29 cellular contexts compared by ENCODE assay signal in the genomic region with DNA sequence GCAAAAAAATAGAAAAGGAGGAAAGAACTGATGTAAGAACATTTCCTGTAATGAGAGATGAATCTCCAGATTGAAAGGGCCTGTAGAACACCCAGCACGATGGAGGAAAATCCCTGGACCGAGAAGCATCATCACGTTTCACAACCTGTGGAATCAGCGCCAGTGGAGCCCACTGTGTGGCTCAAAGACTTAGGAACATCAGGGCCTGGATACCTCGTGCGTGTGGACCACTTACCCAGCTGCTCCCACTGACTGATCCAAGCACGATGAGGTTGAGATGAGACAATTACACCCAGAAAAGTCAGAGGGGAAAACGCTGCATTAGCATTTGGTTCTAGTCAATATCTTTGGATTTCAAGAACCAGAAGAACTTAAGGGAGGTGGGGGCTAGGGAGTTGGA.
"Had no signal": no experiment of that assay in that cellular context is flagged by ENCODE, and none has a peak within 500 bp of the region (broad histone marks: within the 10 kb centered on the region; RNA-seq: fewer than 3 reads in every experiment).

No MANE protein-coding gene starts in this region.

- H3K4me1 ChIP-seq: neural progenitor cell, pancreas, psoas muscle, sigmoid colon, suprapubic skin, testis, tibial artery, transverse colon, upper lobe of right lung, uterus had no signal

- H3K36me3 Mint-ChIP-seq: natural killer cell; neural progenitor cell; stimulated activated memory B cell treated with anti-CD40 and anti-IgM and Interleukin-4, amounts not matched to agents 10 μg/mL and 1 μg/mL and 100 μg/mL, for 72 hours; type B pancreatic cell had no signal

- H3K4me1 Mint-ChIP-seq: natural killer cell; nephron; neural progenitor cell; stimulated activated naive CD8-positive, alpha-beta T cell treated with anti-CD3 and anti-CD28 coated beads, Interleukin-15, amount 100 ng/mL, for 72 hours had no signal

- H3K27ac ChIP-seq: neural progenitor cell, pancreas, psoas muscle, right lobe of liver, sigmoid colon, suprapubic skin, testis, tibial artery, transverse colon, upper lobe of right lung, uterus had no signal

- ATAC-seq: naive thymus-derived CD4-positive, alpha-beta T cell; natural killer cell; pancreas; psoas muscle; right cardiac atrium; right lobe of liver; stimulated activated memory B cell treated with anti-CD40 and anti-IgM and Interleukin-4, amounts not matched to agents 10 μg/mL and 1 μg/mL and 100 μg/mL, for 72 hours; stimulated activated naive CD8-positive, alpha-beta T cell treated with anti-CD3 and anti-CD28 coated beads, Interleukin-15, amount 100 ng/mL, for 72 hours; stimulated activated naive CD8-positive, alpha-beta T cell treated with anti-CD3 and anti-CD28 coated beads, Interleukin-15, Interleukin-2, amounts not matched to agents 100 U/mL and 50 U/mL, for 24 hours; upper lobe of right lung had no signal

- H3K4me3 ChIP-seq: neural progenitor cell, pancreas, psoas muscle, right lobe of liver, sigmoid colon, suprapubic skin, testis, tibial artery, transverse colon, upper lobe of right lung, uterus had no signal

- H3K4me3 Mint-ChIP-seq: naive thymus-derived CD4-positive, alpha-beta T cell; natural killer cell; nephron; neural progenitor cell; stimulated activated memory B cell treated with anti-CD40 and anti-IgM and Interleukin-4, amounts not matched to agents 10 μg/mL and 1 μg/mL and 100 μg/mL, for 72 hours; stimulated activated naive CD8-positive, alpha-beta T cell treated with anti-CD3 and anti-CD28 coated beads, Interleukin-15, amount 100 ng/mL, for 72 hours; type B pancreatic cell had no signal

- H3K27ac Mint-ChIP-seq: naive thymus-derived CD4-positive, alpha-beta T cell; natural killer cell; nephron; neural progenitor cell; progenitor cell of endocrine pancreas; stimulated activated memory B cell treated with anti-CD40 and anti-IgM and Interleukin-4, amounts not matched to agents 10 μg/mL and 1 μg/mL and 100 μg/mL, for 72 hours; type B pancreatic cell had no signal

- H3K9me3 ChIP-seq: pancreas, psoas muscle, right lobe of liver, sigmoid colon, suprapubic skin, testis, tibial artery, transverse colon, upper lobe of right lung, uterus had no signal

- H3K27me3 ChIP-seq: neural progenitor cell, pancreas, right lobe of liver, sigmoid colon, suprapubic skin, testis, tibial artery, transverse colon, upper lobe of right lung, uterus had no signal

- H3K27me3 Mint-ChIP-seq: type B pancreatic cell had no signal

- DNase-seq: naive thymus-derived CD4-positive, alpha-beta T cell; natural killer cell; occipital lobe; pancreas; posterior cingulate gyrus; psoas muscle; right cardiac atrium; right lobe of liver; sigmoid colon; small intestine; stimulated activated CD4-positive, alpha-beta T cell treated with anti-CD3 and anti-CD28 coated beads, Interleukin-15, amount 100 ng/mL, for 24 hours; stimulated activated CD4-positive, alpha-beta T cell treated with anti-CD3 and anti-CD28 coated beads, Interleukin-2, amount 100 ng/mL, for 24 hours; stimulated activated CD4-positive, alpha-beta T cell treated with anti-CD3 and anti-CD28 coated beads, Interleukin-2, amount 100 ng/mL, for 48 hours; stimulated activated CD4-positive, alpha-beta T cell treated with anti-CD3 and anti-CD28 coated beads, Interleukin-4, amount 100 ng/mL, for 24 hours; stimulated activated naive CD4-positive, alpha-beta T cell; stimulated activated naive CD8-positive, alpha-beta T cell treated with anti-CD3 and anti-CD28 coated beads, Interleukin-15, amount 100 ng/mL, for 72 hours; stimulated activated naive CD8-positive, alpha-beta T cell treated with anti-CD3 and anti-CD28 coated beads, Interleukin-15, Interleukin-2, amounts not matched to agents 100 U/mL and 50 U/mL, for 24 hours; substantia nigra; testis; tibial artery; transverse colon; upper lobe of right lung; uterus had no signal

- H3K9me3 Mint-ChIP-seq: natural killer cell, neural progenitor cell had no signal

- H3K36me3 ChIP-seq: neural progenitor cell, pancreas, right lobe of liver, sigmoid colon, suprapubic skin, tibial artery, transverse colon, upper lobe of right lung, uterus had no signal
